Comparison of ENCODE assay signal across 26 cellular contexts in genomic region chr4:127957105-127957504, GRCh38.
"Had no signal": no experiment of that assay in that cellular context is flagged by ENCODE, and none has a peak within 500 bp of the region (broad histone marks: within the 10 kb centered on the region; RNA-seq: fewer than 3 reads in every experiment).

No MANE protein-coding gene starts in this region.

- DNase-seq: dermis blood vessel endothelial cell; effector memory CD4-positive, alpha-beta T cell; foreskin fibroblast; glutamatergic neuron; heart right ventricle; hippocampal formation; left lung; lower lobe of right lung; naive thymus-derived CD8-positive, alpha-beta T cell; nephron progenitor cell; nucleus accumbens; right cardiac atrium; small intestine; stimulated activated CD4-positive, alpha-beta T cell treated with anti-CD3 and anti-CD28 coated beads, Interleukin-15, amount 100 ng/mL, for 24 hours; stimulated activated CD4-positive, alpha-beta T cell treated with anti-CD3 and anti-CD28 coated beads, Interleukin-2, amount 100 ng/mL, for 48 hours; stimulated activated naive B cell treated with anti-CD40 and anti-IgM and Interleukin-4, amounts not matched to agents 10 μg/mL and 1 μg/mL and 100 μg/mL, for 72 hours; upper lobe of left lung; uterus had no signal

- H3K27ac ChIP-seq: coronary artery, esophagus muscularis mucosa, gastroesophageal sphincter, heart right ventricle, left lung, lower lobe of right lung, prostate gland, thoracic aorta, tibial nerve, upper lobe of left lung, uterus had no signal

- H3K36me3 ChIP-seq: prostate gland had no signal

- H3K4me1 ChIP-seq: left lung, lower lobe of right lung, prostate gland, tibial nerve, upper lobe of left lung, uterus had no signal

- ATAC-seq: gastroesophageal sphincter; heart right ventricle; left lung; lower lobe of right lung; naive thymus-derived CD8-positive, alpha-beta T cell; right cardiac atrium; stimulated activated naive B cell treated with anti-CD40 and anti-IgM and Interleukin-4, amounts not matched to agents 10 μg/mL and 1 μg/mL and 100 μg/mL, for 72 hours had no signal

- FAIRE-seq: endothelial cell of umbilical vein, keratinocyte, small intestine had no signal

- H3K9me3 ChIP-seq: esophagus muscularis mucosa, gastroesophageal sphincter, heart right ventricle, left lung, lower lobe of right lung, prostate gland, thoracic aorta, tibial nerve, upper lobe of left lung, uterus had no signal

- H3K4me3 ChIP-seq: coronary artery, esophagus muscularis mucosa, gastroesophageal sphincter, heart right ventricle, left lung, lower lobe of right lung, prostate gland, thoracic aorta, tibial nerve, upper lobe of left lung, uterus had no signal

- H3K27me3 ChIP-seq: esophagus muscularis mucosa, gastroesophageal sphincter, heart right ventricle, left lung, tibial nerve, upper lobe of left lung, uterus had no signal
